ENCODE assay signal across 20 cellular contexts in the genomic region with DNA sequence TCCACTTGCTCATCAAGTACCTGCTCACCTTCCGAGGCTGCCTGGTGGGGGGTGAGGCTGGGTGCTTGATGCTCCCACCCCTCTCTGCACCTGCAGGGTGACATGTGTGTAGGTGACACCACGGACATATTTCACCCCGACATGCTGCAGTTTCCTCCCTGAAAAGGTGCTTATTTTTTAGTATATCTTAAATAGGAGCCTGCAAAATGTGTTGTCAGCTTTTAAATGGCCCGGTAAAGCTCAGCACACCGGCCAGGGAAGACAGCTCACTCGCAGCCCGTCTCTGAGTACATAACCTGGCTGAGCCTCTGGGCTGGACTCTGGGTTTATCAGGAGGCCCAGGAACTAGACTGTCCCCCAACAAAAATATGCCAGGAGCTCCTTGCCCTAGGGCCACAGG.
DNase-seq lines count a peak whose midpoint lies in the region; ATAC-seq, FAIRE-seq and TF ChIP-seq lines count a peak whose summit lies in the region.
"Had no signal": no experiment of that assay in that cellular context is flagged by ENCODE, and none has a peak within 500 bp of the region (broad histone marks: within the 10 kb centered on the region; RNA-seq: fewer than 3 reads in every experiment).

No MANE protein-coding gene starts in this region.

- H3K56ac ChIP-seq in IMR-90 (ENCODE audit: extremely low read depth, insufficient read depth, low read length) (no peak overlapping the region), H1 (replicated peaks; ENCODE audit: insufficient read length, low read depth, low read length) (no peak overlapping the region)

- H4K5ac ChIP-seq in IMR-90 (ENCODE audit: low read depth, low read length) (no peak overlapping the region), H1 (ENCODE audit: insufficient read length, low read depth, low read length) (no peak overlapping the region)

- H4K91ac ChIP-seq in IMR-90 (ENCODE audit: insufficient read depth, low read depth, low read length) (no peak overlapping the region), H1 (replicated peaks; ENCODE audit: insufficient read length, low read length) (peak overlapping the region; percentile 20)

- H2BK5ac ChIP-seq in IMR-90 (ENCODE audit: low read depth, low read length, poor library complexity, severe bottlenecking), result no peak overlapping the region
- H2BK5ac ChIP-seq in H1 (ENCODE audit: low read depth, low read length), result no peak overlapping the region; the same call in 1 of the 2 replicates

- POLR2A ChIA-PET in HepG2 (lab: Yijun Ruan, JAX) (no interaction called here), IMR-90 (lab: Charles Lee; ENCODE audit: unreplicated experiment) (no interaction called here), H1 (lab: Charles Lee; ENCODE audit: partially characterized antibody) (interaction anchor here (0.9 to 1.7 kb wide), 3 partner anchors 9 to 42 kb away, joined by 3 to 4 read pairs (median 4); no protein-coding TSS in a partner anchor)

- H2AK5ac ChIP-seq in IMR-90 (ENCODE audit: low read depth, low read length) (no peak overlapping the region), H1 (ENCODE audit: low read depth, low read length) (no peak overlapping the region)

- H2BK120ac ChIP-seq in IMR-90 (ENCODE audit: low read depth, low read length), result no peak overlapping the region
- H2BK120ac ChIP-seq in H1 (replicated peaks; ENCODE audit: low read depth, low read length), result no peak overlapping the region

- H3K36me3 ChIP-seq in HepG2 (replicated peaks in 1 of 2; ENCODE audit: control insufficient read depth in 1 of 2, insufficient read depth in 2 of 2, low read length in 2 of 2), result no peaks in the 10 kb centered on the region
- no peaks in the 10 kb centered on the region for H3K36me3 ChIP-seq in right lobe of liver
- H3K36me3 ChIP-seq in IMR-90 (ENCODE audit: control insufficient read depth, insufficient read depth, low read length), result no peaks in the 10 kb centered on the region
- no peaks in the 10 kb centered on the region for H3K36me3 ChIP-seq in H1 (ENCODE audit: control insufficient read depth in 2 of 4, insufficient read depth in 4 of 4, low read length in 3 of 4)
- H3K36me3 ChIP-seq: BLaER1 had no signal

- no peak overlapping the region for H3K14ac ChIP-seq in IMR-90 (replicated peaks; ENCODE audit: low read depth, low read length)
- H3K14ac ChIP-seq in H1 (ENCODE audit: insufficient read length), result no peak overlapping the region

- H4K8ac ChIP-seq in IMR-90 (ENCODE audit: low read depth in 2 of 2, low read length in 2 of 2) (no peak overlapping the region), H1 (ENCODE audit: extremely low read depth, insufficient read depth, low read length) (no peak overlapping the region)

- H3K4ac ChIP-seq in IMR-90 (ENCODE audit: low read depth, low read length), result no peak overlapping the region
- no peak overlapping the region for H3K4ac ChIP-seq in H1 (replicated peaks; ENCODE audit: insufficient read length, low read depth, low read length)

- H3K9me3 ChIP-seq in HepG2 (ENCODE audit: low read length) (no peaks in the 10 kb centered on the region), right lobe of liver (no peaks in the 10 kb centered on the region), IMR-90 (ENCODE audit: control insufficient read depth, insufficient read depth, low read length) (no peaks in the 10 kb centered on the region), H1 (ENCODE audit: insufficient read depth in 2 of 2, low read depth in 1 of 2, low read length in 1 of 2) (no peaks in the 10 kb centered on the region)
- H3K9me3 ChIP-seq: BLaER1 had no signal

- no peak overlapping the region for H3K4me3 ChIP-seq in HepG2 (replicated peaks in 1 of 3; ENCODE audit: insufficient read depth in 1 of 3, low read depth in 2 of 3, low read length in 3 of 3)
- no peak overlapping the region for H3K4me3 ChIP-seq in right lobe of liver
- H3K4me3 ChIP-seq in IMR-90 (ENCODE audit: insufficient read depth, low read depth, low read length), result no peak overlapping the region
- no peak overlapping the region for H3K4me3 ChIP-seq in H1 (ENCODE audit: extremely low read depth in 1 of 4, insufficient read depth in 2 of 4, low read depth in 3 of 4, low read length in 4 of 4)
- H3K4me3 ChIP-seq: BLaER1 had no signal

- H4K20me1 ChIP-seq in HepG2 (ENCODE audit: insufficient read depth, low read length) (no peaks in the 10 kb centered on the region), IMR-90 (ENCODE audit: insufficient read depth, low read length) (no peaks in the 10 kb centered on the region), H1 (replicated peaks in 1 of 2; ENCODE audit: control insufficient read depth in 1 of 2, insufficient read depth in 2 of 2, low read length in 2 of 2) (no peaks in the 10 kb centered on the region)
- H4K20me1 ChIP-seq: BLaER1 had no signal

- no peak for TF ChIP-seq RAD21 in HepG2 (CRISPR knock-in tag; IDR thresholded peaks at IDR 0.05)
- no peak for TF ChIP-seq RAD21 in IMR-90 (IDR thresholded peaks at IDR 0.05; ENCODE audit: low read length)
- no peak for TF ChIP-seq RAD21 in H1 (IDR thresholded peaks at IDR 0.05 in 1 of 2, conservative IDR thresholded peaks at IDR 0.05 in 1 of 2; ENCODE audit: low read depth in 2 of 2, low read length in 2 of 2)

- in situ Hi-C loops in HepG2 (cut with HindIII; ENCODE audit: extremely low pct_ligation_motif_present, low pct_unique_long_range_greater_than_20kb), result no loop called here
- in situ Hi-C loops in IMR-90 (cut with MboI; ENCODE audit: low sequenced_read_pairs), result no loop called here

- H3K4me1 ChIP-seq in HepG2 (ENCODE audit: insufficient read depth, low read length), result no peaks in the 10 kb centered on the region
- no peaks in the 10 kb centered on the region for H3K4me1 ChIP-seq in right lobe of liver
- H3K4me1 ChIP-seq in IMR-90 (ENCODE audit: control insufficient read depth, insufficient read depth, low read length), result no peaks in the 10 kb centered on the region
- H3K4me1 ChIP-seq in H1 (replicated peaks in 1 of 4; ENCODE audit: control insufficient read depth in 3 of 4, insufficient read depth in 4 of 4, low read length in 3 of 4), result peaks cover 0 to 2% (median 0%) of the 10 kb centered on the region in 4 experiments; a peak in 1 of 7 replicates

- WGBS in HepG2 (ENCODE audit: low lambda C conversion rate), result 27% methylated on average over 4 of the region's 7 CpGs
- WGBS in right lobe of liver (ENCODE audit: insufficient coverage, low coverage, low lambda C conversion rate, missing lambda C conversion rate), result 36% methylated on average over 4 of the region's 7 CpGs
- WGBS in IMR-90 (ENCODE audit: extremely low coverage in 2 of 2, insufficient read length in 1 of 2), 2 experiments, result 40% methylated on average over 1 of the region's 7 CpGs; no CpG with 5 or more reads in 1 of the 2 experiments
- 86% methylated on average over 7 of the region's 7 CpGs; no CpG with 5 or more reads in 1 of the 2 experiments for WGBS in H1 (ENCODE audit: extremely low coverage in 1 of 2, insufficient coverage in 1 of 2, insufficient read length in 1 of 2, insufficient replicate concordance in 2 of 2, low coverage in 1 of 2, low lambda C conversion rate in 2 of 2, missing lambda C conversion rate in 1 of 2), 2 experiments

- H2BK12ac ChIP-seq in H1 (ENCODE audit: low read depth, low read length), result no peak overlapping the region

- dilution Hi-C loops in IMR-90 (cut with HindIII; ENCODE audit: low sequenced_read_pairs, unreplicated experiment), result no loop called here

- TF ChIP-seq CTCF in HepG2 (CRISPR knock-in tag; IDR thresholded peaks at IDR 0.05), result no peak
- TF ChIP-seq CTCF in right lobe of liver (IDR thresholded peaks at IDR 0.05), result no peak
- TF ChIP-seq CTCF in IMR-90 (conservative IDR thresholded peaks at IDR 0.05; ENCODE audit: low read depth, low read length), result no peak
- TF ChIP-seq CTCF in H1 (IDR thresholded peaks at IDR 0.05; ENCODE audit: control extremely low read depth in 1 of 3, insufficient read depth in 1 of 3, low read depth in 1 of 3, low read length in 3 of 3), result no peak

- TF ChIP-seq POLR2A in HepG2 (IDR thresholded peaks at IDR 0.05; ENCODE audit: insufficient read depth in 1 of 2, low read depth in 2 of 2, low read length in 2 of 2) (no peak), right lobe of liver (IDR thresholded peaks at IDR 0.05) (no peak), IMR-90 (IDR thresholded peaks at IDR 0.05; ENCODE audit: low read depth, low read length) (no peak), H1 (IDR thresholded peaks at IDR 0.05; ENCODE audit: control extremely low read depth in 1 of 2, low read depth in 2 of 2, low read length in 2 of 2) (no peak)

- H3K9me1 ChIP-seq in IMR-90 (ENCODE audit: insufficient read depth, low read length), result no peaks in the 10 kb centered on the region

- no peak for DNase-seq in HepG2 (ENCODE audit: low spot score)
- DNase-seq in right lobe of liver, result no peak
- DNase-seq in IMR-90, result no peak
- peak; percentile 35 for DNase-seq in RPMI8226
- DNase-seq in H1 (ENCODE audit: low read depth in 1 of 2, low spot score in 2 of 2), result no peak
- no peak for DNase-seq in CD1c-positive myeloid dendritic cell (ENCODE audit: extremely low spot score)
- no peak for DNase-seq in GOT3 (lab: John Stamatoyannopoulos, UW)
- DNase-seq: Calu3; CD4-positive, alpha-beta T cell; COR-L47; DMS53; DMS79 treated with DMSO at 0.1 percent for 48 hours; GF-D8; H9 had no signal

- no peak overlapping the region for H2AFZ ChIP-seq in HepG2 (ENCODE audit: low read length)
- H2AFZ ChIP-seq in IMR-90 (replicated peaks; ENCODE audit: low read length, poor library complexity), result no peak overlapping the region
- H2AFZ ChIP-seq in H1 (ENCODE audit: low read length), result no peak overlapping the region

- FAIRE-seq in HepG2 (lab: Jason Lieb, UNC) (no peak), H1 (lab: Jason Lieb, UNC) (no peak)
- FAIRE-seq: GM12891, GM18507 had no signal

- H2AK9ac ChIP-seq in IMR-90 (replicated peaks; ENCODE audit: low read depth, low read length, poor library complexity), result no peak overlapping the region

- H3K9ac ChIP-seq in HepG2 (ENCODE audit: insufficient read depth, low read depth, low read length) (no peak overlapping the region), IMR-90 (ENCODE audit: low read depth, low read length) (no peak overlapping the region), H1 (replicated peaks in 1 of 4; ENCODE audit: extremely low read depth in 1 of 4, low read depth in 3 of 4, low read length in 3 of 4) (no peak overlapping the region)
- H3K9ac ChIP-seq: BLaER1 had no signal

- no peak overlapping the region for H2BK20ac ChIP-seq in IMR-90 (ENCODE audit: low read depth, low read length)
- no peak overlapping the region for H2BK20ac ChIP-seq in H1 (ENCODE audit: low read length)

- H3K18ac ChIP-seq in IMR-90 (ENCODE audit: low read depth, low read length) (no peak overlapping the region), H1 (ENCODE audit: extremely low read depth, low read length) (no peak overlapping the region)

- TF ChIP-seq EP300 in HepG2 (IDR thresholded peaks at IDR 0.05; ENCODE audit: low read depth in 2 of 2, low read length in 2 of 2) (no peak), HepG2 (CRISPR knock-in tag; IDR thresholded peaks at IDR 0.05; ENCODE audit: borderline replicate concordance) (no peak), H1 (IDR thresholded peaks at IDR 0.05; ENCODE audit: borderline replicate concordance in 1 of 2, low read depth in 2 of 2, low read length in 2 of 2) (no peak)

- CTCF ChIA-PET in HepG2 (lab: Yijun Ruan, JAX; ENCODE audit: low intra/inter-chr PET ratio, low total read pairs) (no interaction called here), IMR-90 (lab: Yijun Ruan, JAX) (no interaction called here), H1 (lab: Charles Lee; ENCODE audit: partially characterized antibody) (interaction anchor here (0.7 to 2.5 kb wide), 11 partner anchors 9 to 100 kb away, joined by 3 to 9 read pairs (median 4); no protein-coding TSS in a partner anchor)

- no peaks in the 10 kb centered on the region for H3K79me2 ChIP-seq in HepG2 (ENCODE audit: insufficient read depth, low read length)
- H3K79me2 ChIP-seq in H1 (ENCODE audit: control insufficient read depth in 1 of 2, insufficient read depth in 2 of 2, low read length in 2 of 2), result no peaks in the 10 kb centered on the region

- H3K27me3 ChIP-seq in HepG2 (ENCODE audit: control insufficient read depth in 1 of 2, insufficient read depth in 2 of 2, low read length in 2 of 2), result peaks cover 4 to 17% of the 10 kb centered on the region in 2 experiments; a peak in 3 of 5 replicates
- H3K27me3 ChIP-seq in right lobe of liver, result no peaks in the 10 kb centered on the region
- H3K27me3 ChIP-seq in IMR-90 (ENCODE audit: control insufficient read depth, insufficient read depth, low read length), result peaks cover 41% of the 10 kb centered on the region
- no peaks in the 10 kb centered on the region for H3K27me3 ChIP-seq in H1 (replicated peaks in 1 of 4; ENCODE audit: control insufficient read depth in 3 of 4, extremely low read depth in 1 of 4, insufficient read depth in 3 of 4, low read length in 3 of 4)
- H3K27me3 ChIP-seq: BLaER1 had no signal

- H3K4me2 ChIP-seq in HepG2 (ENCODE audit: low read depth, low read length) (no peak overlapping the region), IMR-90 (ENCODE audit: low read depth, low read length) (no peak overlapping the region), H1 (ENCODE audit: insufficient read depth in 1 of 2, low read depth in 2 of 2, low read length in 2 of 2) (no peak overlapping the region)
- H3K4me2 ChIP-seq: BLaER1 had no signal

- H3K23ac ChIP-seq in IMR-90 (ENCODE audit: low read depth, low read length) (no peak overlapping the region), H1 (ENCODE audit: insufficient read length) (no peak overlapping the region)

- BruUV-seq in HepG2 (replicated peaks; lab: Mats Ljungman, UMichigan) (no TSS peak), IMR-90 (replicated peaks; lab: Mats Ljungman, UMichigan) (no TSS peak)

- H3K79me1 ChIP-seq in IMR-90 (ENCODE audit: low read depth in 1 of 2, low read length in 2 of 2) (no peaks in the 10 kb centered on the region), H1 (ENCODE audit: low read depth, low read length) (no peaks in the 10 kb centered on the region)

- ATAC-seq in HepG2 (no peak), right lobe of liver (no peak), IMR-90 (ENCODE audit: low read depth) (no peak), HG02970 (IDR thresholded peaks at IDR 0.05; ENCODE audit: low FRiP score, unreplicated experiment) (no peak)
- ATAC-seq: HCT116 had no signal

- H3K27ac ChIP-seq in HepG2 (ENCODE audit: extremely low read length, insufficient read depth, low read length), result no peak overlapping the region
- no peak overlapping the region for H3K27ac ChIP-seq in right lobe of liver
- H3K27ac ChIP-seq in IMR-90 (ENCODE audit: insufficient read depth, low read length), result no peak overlapping the region
- no peak overlapping the region for H3K27ac ChIP-seq in H1 (ENCODE audit: low read depth, low read length)
- H3K27ac ChIP-seq: BLaER1, C4-2B had no signal

- intact Hi-C loops in HepG2 (cut with micrococcal nuclease; ENCODE audit: unreplicated experiment) (no loop called here), right lobe of liver (cut with DNase I) (no loop called here), IMR-90 (cut with micrococcal nuclease) (no loop called here)

- no peaks in the 10 kb centered on the region for H3K23me2 ChIP-seq in H1 (ENCODE audit: low read depth, low read length)

- H2BK15ac ChIP-seq in IMR-90 (ENCODE audit: low read depth, low read length), result no peak overlapping the region
- no peak overlapping the region for H2BK15ac ChIP-seq in H1 (ENCODE audit: low read length)
